In genomic region chr10:8060010-8060703, GRCh38 we compare ENCODE assay signal across 8 cellular contexts. TPM values are rescaled to one million over a fixed set of nuclear protein-coding genes. Genes with fewer than 3 reads are reported as not detected.
DNase-seq lines count a peak whose midpoint lies in the region; ATAC-seq, FAIRE-seq and TF ChIP-seq lines count a peak whose summit lies in the region.

No MANE protein-coding gene starts in this region.

- peak; percentile 34 for ATAC-seq in GM18870 (IDR thresholded peaks at IDR 0.05; ENCODE audit: unreplicated experiment)
- peak; percentile 51 for ATAC-seq in HG02852 (IDR thresholded peaks at IDR 0.05; ENCODE audit: unreplicated experiment)
- ATAC-seq in T-helper 17 cell, result peak; percentile 48

- TF ChIP-seq EP300 in H1 (IDR thresholded peaks at IDR 0.05; ENCODE audit: borderline replicate concordance in 1 of 2, low read depth in 2 of 2, low read length in 2 of 2), result no peak

- no peak overlapping the region for H4K8ac ChIP-seq in H1 (ENCODE audit: extremely low read depth, insufficient read depth, low read length)

- H2BK5ac ChIP-seq in H1 (ENCODE audit: low read depth, low read length), result no peak overlapping the region

- POLR2A ChIA-PET in H1 (lab: Charles Lee; ENCODE audit: partially characterized antibody), result interaction anchor here (1.5 to 2.1 kb wide), 3 partner anchors 9 to 18 kb away, joined by 3 to 6 read pairs (median 5); no protein-coding TSS in a partner anchor

- TF ChIP-seq RAD21 in H1 (IDR thresholded peaks at IDR 0.05 in 1 of 2, conservative IDR thresholded peaks at IDR 0.05 in 1 of 2; ENCODE audit: low read depth in 2 of 2, low read length in 2 of 2), result no peak

- no peak overlapping the region; the same call in 1 of the 2 replicates for H3K18ac ChIP-seq in H1 (ENCODE audit: extremely low read depth, low read length)

- peaks cover 36 to 58% (median 42%) of the 10 kb centered on the region in 4 experiments for H3K4me1 ChIP-seq in H1 (replicated peaks in 1 of 4; ENCODE audit: control insufficient read depth in 3 of 4, insufficient read depth in 4 of 4, low read length in 3 of 4)

- H3K4ac ChIP-seq in H1 (replicated peaks; ENCODE audit: insufficient read length, low read depth, low read length), result no peak overlapping the region

- no peak overlapping the region for H3K23ac ChIP-seq in H1 (ENCODE audit: insufficient read length)

- H3K27ac Mint-ChIP-seq in T-helper 17 cell, result peak overlapping the region; percentile 99
- H3K27ac Mint-ChIP-seq in stimulated activated naive CD8-positive, alpha-beta T cell treated with anti-CD3 and anti-CD28 coated beads, Interleukin-15, Interleukin-2, amounts not matched to agents 100 ng/mL and 50 ng/mL, for 24 hours, result peak overlapping the region; percentile 97
- no peak overlapping the region for H3K27ac Mint-ChIP-seq in chondrocyte (ENCODE audit: unreplicated experiment)

- no peak overlapping the region for H3K56ac ChIP-seq in H1 (replicated peaks; ENCODE audit: insufficient read length, low read depth, low read length)

- H3K4me2 ChIP-seq in H1 (ENCODE audit: insufficient read depth in 1 of 2, low read depth in 2 of 2, low read length in 2 of 2), result peak overlapping the region; percentile 63 to 84

- peak overlapping the region; percentile 72; the same call in 1 of the 2 replicates for H2BK12ac ChIP-seq in H1 (ENCODE audit: low read depth, low read length)

- no peak for FAIRE-seq in H1 (lab: Jason Lieb, UNC)

- H3K27ac ChIP-seq in H1 (ENCODE audit: low read depth, low read length), result no peak overlapping the region

- H3K4me1 Mint-ChIP-seq in T-helper 17 cell, result peaks cover 67% of the 10 kb centered on the region
- peaks cover 87% of the 10 kb centered on the region for H3K4me1 Mint-ChIP-seq in stimulated activated naive CD8-positive, alpha-beta T cell treated with anti-CD3 and anti-CD28 coated beads, Interleukin-15, Interleukin-2, amounts not matched to agents 100 ng/mL and 50 ng/mL, for 24 hours (ENCODE audit: low read depth)
- H3K4me1 Mint-ChIP-seq in chondrocyte (ENCODE audit: low read depth), result peaks cover 7% of the 10 kb centered on the region

- TF ChIP-seq CTCF in H1 (IDR thresholded peaks at IDR 0.05; ENCODE audit: control extremely low read depth in 1 of 3, insufficient read depth in 1 of 3, low read depth in 1 of 3, low read length in 3 of 3) (no peak), chondrocyte (IDR thresholded peaks at IDR 0.05) (no peak)

- H3K27me3 Mint-ChIP-seq in T-helper 17 cell (no peaks in the 10 kb centered on the region), chondrocyte (ENCODE audit: low read depth) (peaks cover 83% of the 10 kb centered on the region)
- no peaks in the 10 kb centered on the region for H3K27me3 Mint-ChIP-seq in stimulated activated naive CD8-positive, alpha-beta T cell treated with anti-CD3 and anti-CD28 coated beads, Interleukin-15, Interleukin-2, amounts not matched to agents 100 ng/mL and 50 ng/mL, for 24 hours

- 6% methylated on average over 14 of the region's 15 CpGs; no CpG with 5 or more reads in 1 of the 2 experiments for WGBS in H1 (ENCODE audit: extremely low coverage in 1 of 2, insufficient coverage in 1 of 2, insufficient read length in 1 of 2, insufficient replicate concordance in 2 of 2, low coverage in 1 of 2, low lambda C conversion rate in 2 of 2, missing lambda C conversion rate in 1 of 2), 2 experiments

- peaks cover 26% of the 10 kb centered on the region for H3K36me3 Mint-ChIP-seq in T-helper 17 cell (ENCODE audit: low read depth)
- H3K36me3 Mint-ChIP-seq in stimulated activated naive CD8-positive, alpha-beta T cell treated with anti-CD3 and anti-CD28 coated beads, Interleukin-15, Interleukin-2, amounts not matched to agents 100 ng/mL and 50 ng/mL, for 24 hours (ENCODE audit: low read depth), result peaks cover 78% of the 10 kb centered on the region
- peaks cover 6% of the 10 kb centered on the region for H3K36me3 Mint-ChIP-seq in chondrocyte (ENCODE audit: low read depth)

- no peak overlapping the region for H3K9ac ChIP-seq in H1 (replicated peaks in 1 of 4; ENCODE audit: extremely low read depth in 1 of 4, low read depth in 3 of 4, low read length in 3 of 4)

- no peaks in the 10 kb centered on the region for H3K79me2 ChIP-seq in H1 (ENCODE audit: control insufficient read depth in 1 of 2, insufficient read depth in 2 of 2, low read length in 2 of 2)

- H3K36me3 ChIP-seq in H1 (ENCODE audit: control insufficient read depth in 2 of 4, insufficient read depth in 4 of 4, low read length in 3 of 4), result no peaks in the 10 kb centered on the region

- TF ChIP-seq POLR2A in H1 (IDR thresholded peaks at IDR 0.05; ENCODE audit: control extremely low read depth in 1 of 2, low read depth in 2 of 2, low read length in 2 of 2), result no peak

- no peak overlapping the region for H2AK5ac ChIP-seq in H1 (ENCODE audit: low read depth, low read length)

- peaks cover 6 to 13% of the 10 kb centered on the region in 2 experiments for H4K20me1 ChIP-seq in H1 (replicated peaks in 1 of 2; ENCODE audit: control insufficient read depth in 1 of 2, insufficient read depth in 2 of 2, low read length in 2 of 2)

- H4K91ac ChIP-seq in H1 (replicated peaks; ENCODE audit: insufficient read length, low read length), result no peak overlapping the region

- H2BK120ac ChIP-seq in H1 (replicated peaks; ENCODE audit: low read depth, low read length), result no peak overlapping the region

- H2BK15ac ChIP-seq in H1 (ENCODE audit: low read length), result no peak overlapping the region

- no peak overlapping the region; the same call in 1 of the 2 replicates for H2BK20ac ChIP-seq in H1 (ENCODE audit: low read length)

- H3K4me3 ChIP-seq in H1 (ENCODE audit: extremely low read depth in 1 of 4, insufficient read depth in 2 of 4, low read depth in 3 of 4, low read length in 4 of 4), result peak overlapping the region in 2 of 4 experiments; percentile 13 to 47; a peak in 4 of 8 replicates

- DNase-seq in T-helper 17 cell, result peak in 1 of 3 donors; percentile 49
- DNase-seq in H1 (ENCODE audit: low read depth in 1 of 2, low spot score in 2 of 2), result peak in 1 of 2 experiments; percentile 51
- no peak for DNase-seq in SKM-1 (lab: John Stamatoyannopoulos, UW; ENCODE audit: unreplicated experiment)
- no peak for DNase-seq in amniotic stem cell (lab: John Stamatoyannopoulos, UW)
- DNase-seq in chondrocyte (ENCODE audit: low spot score), result no peak

- peaks cover 65 to 99% (median 92%) of the 10 kb centered on the region in 4 experiments for H3K27me3 ChIP-seq in H1 (replicated peaks in 1 of 4; ENCODE audit: control insufficient read depth in 3 of 4, extremely low read depth in 1 of 4, insufficient read depth in 3 of 4, low read length in 3 of 4)

- peak overlapping the region; percentile 97 for H3K4me3 Mint-ChIP-seq in T-helper 17 cell
- peak overlapping the region; percentile 94 for H3K4me3 Mint-ChIP-seq in stimulated activated naive CD8-positive, alpha-beta T cell treated with anti-CD3 and anti-CD28 coated beads, Interleukin-15, Interleukin-2, amounts not matched to agents 100 ng/mL and 50 ng/mL, for 24 hours
- no peak overlapping the region for H3K4me3 Mint-ChIP-seq in chondrocyte (ENCODE audit: unreplicated experiment)

- H3K14ac ChIP-seq in H1 (ENCODE audit: insufficient read length), result no peak overlapping the region

- H3K9me3 Mint-ChIP-seq in stimulated activated naive CD8-positive, alpha-beta T cell treated with anti-CD3 and anti-CD28 coated beads, Interleukin-15, Interleukin-2, amounts not matched to agents 100 ng/mL and 50 ng/mL, for 24 hours, result no peaks in the 10 kb centered on the region
- H3K9me3 Mint-ChIP-seq in chondrocyte (ENCODE audit: low read depth), result no peaks in the 10 kb centered on the region

- H3K79me1 ChIP-seq in H1 (ENCODE audit: low read depth, low read length), result no peaks in the 10 kb centered on the region

- no peak overlapping the region for H4K5ac ChIP-seq in H1 (ENCODE audit: insufficient read length, low read depth, low read length)

- no peak overlapping the region for H2AFZ ChIP-seq in H1 (ENCODE audit: low read length)

- CTCF ChIA-PET in H1 (lab: Charles Lee; ENCODE audit: partially characterized antibody), result interaction anchor here (0.6 to 3.0 kb wide), 13 partner anchors 7 to 535 kb away, joined by 3 to 13 read pairs (median 4); no protein-coding TSS in a partner anchor

- H3K9me3 ChIP-seq in T-helper 17 cell (ENCODE audit: control insufficient read depth, low read length, poor library complexity, severe bottlenecking), result no peaks in the 10 kb centered on the region
- no peaks in the 10 kb centered on the region for H3K9me3 ChIP-seq in H1 (ENCODE audit: insufficient read depth in 2 of 2, low read depth in 1 of 2, low read length in 1 of 2)

- H3K23me2 ChIP-seq in H1 (ENCODE audit: low read depth, low read length), result peaks cover 17% of the 10 kb centered on the region; the same call in 1 of the 2 replicates

TF ChIP-seq in H1, 55 proteins besides CTCF, POLR2A, EP300 and RAD21 (continues in another document):
- TF ChIP-seq CBX5 (IDR thresholded peaks at IDR 0.05; ENCODE audit: low read depth, low read length) (no peak), RXRA (IDR thresholded peaks at IDR 0.05; ENCODE audit: insufficient read depth, low read depth, low read length) (no peak), E2F6 (IDR thresholded peaks at IDR 0.05) (no peak), TCF12 (IDR thresholded peaks at IDR 0.05; ENCODE audit: low read depth, low read length) (no peak), RNF2 (IDR thresholded peaks at IDR 0.05; ENCODE audit: borderline replicate concordance, low read depth, low read length, missing control alignments, poor library complexity, severe bottlenecking) (peak; percentile 91)

RNA-seq across cellular contexts. Expression of gene GATA3, which starts 5.7 kb away (rescaled TPM):
- total RNA-seq in T-helper 17 cell, result 100 to 1,000 TPM in 1 of 2 donors, 10 to 100 TPM in 1; 91.9 to 149 TPM
- 0.43 and 0.80 TPM in 2 replicates for total RNA-seq in H1 (2021; fragmentation: NEBNext Ultra II Directional; extraction: Animal tissue kit (Norgen Biotek cat#: 25700))
- polyA plus RNA-seq in H1 (2011; rRNA removed), result 0.02 and 0.11 TPM in 2 replicates
- polyA plus RNA-seq in H1 (2011; cell fraction: cytosol; rRNA removed), result 0.06 TPM
- polyA plus RNA-seq in H1 (2011; cell fraction: nucleus; rRNA removed), result 0.04 TPM
- polyA plus RNA-seq in H1 (2012, experiment 1 of 2), result 0.13 to 0.23 TPM (median 0.18 TPM) in 3 of 4 replicates, not detected in the other
- polyA plus RNA-seq in H1 (2012, experiment 2 of 2), result 0.21 TPM
- polyA plus RNA-seq in H1 (2013, experiment 1 of 2), result 0.30 TPM
- 0.29 TPM for polyA plus RNA-seq in H1 (2013, experiment 2 of 2)
- polyA minus RNA-seq in H1 (2011; rRNA and poly(A)+ RNA removed), result not detected in 2 replicates
- not detected for polyA minus RNA-seq in H1 (2011; cell fraction: cytosol; rRNA and poly(A)+ RNA removed)
- not detected for polyA minus RNA-seq in H1 (2011; cell fraction: nucleus; rRNA and poly(A)+ RNA removed)
- not detected in 3 replicates for total RNA-seq in chondrocyte

Comparison
In these comparisons a context has a peak if more than half of its experiments do, and no peak if none do; other contexts are left out.
1. RNA of gene GATA3, which starts 5.7 kb away (total RNA-seq): 91.9 to 149 TPM in T-helper 17 cell; 0.43 to 0.80 TPM in H1 and not detected in chondrocyte; every median in the first group is over 10 times any median in the second.
2. Peak in every context shown above with its lines, with median percentiles within 50 percentile points of each other: ATAC-seq.